17 cellular contexts compared by ENCODE assay signal in genomic region chr9:127524373-127524772, GRCh38.
A peak's percentile ranks its signal among the peaks of the same experiment; 100 is the strongest.
DNase-seq lines count a peak whose midpoint lies in the region; ATAC-seq and TF ChIP-seq lines count a peak whose summit lies in the region.
"Had no signal": no experiment of that assay in that cellular context is flagged by ENCODE, and none has a peak within 500 bp of the region (broad histone marks: within the 10 kb centered on the region; RNA-seq: fewer than 3 reads in every experiment).

No MANE protein-coding gene starts in this region.

- no peak for TF ChIP-seq EP300 in stomach (IDR thresholded peaks at IDR 0.05)

- DNase-seq in HCEC 1CT, result peak; percentile 44
- DNase-seq in T1000 (lab: John Stamatoyannopoulos, UW), result peak; percentile 55
- peak; percentile 100 for DNase-seq in islet precursor cell
- DNase-seq in stomach, result no peak
- no peak for DNase-seq in activated gamma-delta T cell (lab: John Stamatoyannopoulos, UW)
- DNase-seq in HUDEP-2 (lab: John Stamatoyannopoulos, UW; ENCODE audit: unreplicated experiment in 76 of 76), result no peak
- no peak for DNase-seq in stimulated activated CD4-positive, alpha-beta T cell treated with anti-CD3 and anti-CD28 coated beads, Interleukin-4, amount 100 ng/mL, for 1 hour
- DNase-seq: activated CD4-positive, alpha-beta T cell treated with anti-CD3 and anti-CD28 coated beads, Interleukin-2, amount 50 U/mL, for 4 hours; activated effector memory CD4-positive, alpha-beta T cell treated with Interleukin-2 at 50 U/mL for 16 hours; NCI-H1105; NCI-H446; Peyer's patch; retina; T-helper 9 cell had no signal

- no peak overlapping the region for H3K4me3 ChIP-seq in stomach
- H3K4me3 ChIP-seq: cardiac muscle cell, Peyer's patch had no signal

- intact Hi-C loops in stomach (cut with DNase I; ENCODE audit: low total_unique reads), result no loop called here

- no peak for TF ChIP-seq POLR2A in stomach (IDR thresholded peaks at IDR 0.05)

- H3K9me3 ChIP-seq in stomach, result peaks cover 4 to 15% (median 10%) of the 10 kb centered on the region in 4 donors

- WGBS in stomach, 5 donors, result 79 to 91% (median 85%) methylated on average over 5 to 6 of the region's 6 CpGs

- TF ChIP-seq CTCF in stomach (IDR thresholded peaks at IDR 0.05), result no peak

- peak overlapping the region in 3 of 5 donors; percentile 1 to 71 (median 41) for H3K27ac ChIP-seq in stomach
- H3K27ac ChIP-seq: cardiac muscle cell had no signal

- no peak for ATAC-seq in HG02970 (IDR thresholded peaks at IDR 0.05; ENCODE audit: low FRiP score, unreplicated experiment)

- peaks cover 36 to 89% (median 77%) of the 10 kb centered on the region in 4 donors for H3K36me3 ChIP-seq in stomach
- H3K36me3 ChIP-seq: cardiac muscle cell had no signal

- H3K27me3 ChIP-seq in stomach, result no peaks in the 10 kb centered on the region
- H3K27me3 ChIP-seq: cardiac muscle cell, Peyer's patch had no signal

- peaks cover 29 to 79% (median 48%) of the 10 kb centered on the region in 4 donors for H3K4me1 ChIP-seq in stomach
- H3K4me1 ChIP-seq: Caco-2 had no signal

Comparison
In these comparisons a context has a peak if more than half of its experiments do, and no peak if none do; other contexts are left out.
1. DNase-seq: peak in HCEC 1CT (single experiment), T1000 (single experiment) and islet precursor cell (single experiment); none in stomach (single experiment), activated gamma-delta T cell (single experiment), HUDEP-2 (0 of 76) and stimulated activated CD4-positive, alpha-beta T cell treated with anti-CD3 and anti-CD28 coated beads, Interleukin-4, amount 100 ng/mL, for 1 hour (single experiment).